ENCODE assay signal across 1 cellular context in the genomic region with DNA sequence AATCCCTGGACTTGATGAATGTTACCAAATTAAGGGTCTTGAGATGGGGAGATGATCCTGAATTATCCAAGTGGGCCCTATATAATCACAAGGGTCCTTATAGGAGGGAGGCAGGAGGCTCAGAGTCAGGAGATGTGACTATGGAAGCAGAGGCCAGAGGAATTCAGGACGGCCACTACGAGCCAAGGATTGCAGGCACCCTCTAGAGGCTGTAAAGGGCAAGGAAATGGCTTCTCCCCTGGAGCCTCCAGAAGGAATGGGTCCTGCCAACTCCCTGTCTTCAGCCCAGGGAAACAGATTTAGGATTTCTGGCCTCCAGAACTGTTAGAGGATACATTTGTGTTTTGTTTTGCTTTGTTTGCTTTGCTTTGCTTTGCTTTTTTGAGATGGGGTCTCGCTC.
TF ChIP-seq lines count a peak whose summit lies in the region.

No MANE protein-coding gene starts in this region.

TF ChIP-seq in GM23338, 12 proteins besides CTCF, POLR2A, EP300 and RAD21 (continued from another document):
- TF ChIP-seq, protein P1, sequence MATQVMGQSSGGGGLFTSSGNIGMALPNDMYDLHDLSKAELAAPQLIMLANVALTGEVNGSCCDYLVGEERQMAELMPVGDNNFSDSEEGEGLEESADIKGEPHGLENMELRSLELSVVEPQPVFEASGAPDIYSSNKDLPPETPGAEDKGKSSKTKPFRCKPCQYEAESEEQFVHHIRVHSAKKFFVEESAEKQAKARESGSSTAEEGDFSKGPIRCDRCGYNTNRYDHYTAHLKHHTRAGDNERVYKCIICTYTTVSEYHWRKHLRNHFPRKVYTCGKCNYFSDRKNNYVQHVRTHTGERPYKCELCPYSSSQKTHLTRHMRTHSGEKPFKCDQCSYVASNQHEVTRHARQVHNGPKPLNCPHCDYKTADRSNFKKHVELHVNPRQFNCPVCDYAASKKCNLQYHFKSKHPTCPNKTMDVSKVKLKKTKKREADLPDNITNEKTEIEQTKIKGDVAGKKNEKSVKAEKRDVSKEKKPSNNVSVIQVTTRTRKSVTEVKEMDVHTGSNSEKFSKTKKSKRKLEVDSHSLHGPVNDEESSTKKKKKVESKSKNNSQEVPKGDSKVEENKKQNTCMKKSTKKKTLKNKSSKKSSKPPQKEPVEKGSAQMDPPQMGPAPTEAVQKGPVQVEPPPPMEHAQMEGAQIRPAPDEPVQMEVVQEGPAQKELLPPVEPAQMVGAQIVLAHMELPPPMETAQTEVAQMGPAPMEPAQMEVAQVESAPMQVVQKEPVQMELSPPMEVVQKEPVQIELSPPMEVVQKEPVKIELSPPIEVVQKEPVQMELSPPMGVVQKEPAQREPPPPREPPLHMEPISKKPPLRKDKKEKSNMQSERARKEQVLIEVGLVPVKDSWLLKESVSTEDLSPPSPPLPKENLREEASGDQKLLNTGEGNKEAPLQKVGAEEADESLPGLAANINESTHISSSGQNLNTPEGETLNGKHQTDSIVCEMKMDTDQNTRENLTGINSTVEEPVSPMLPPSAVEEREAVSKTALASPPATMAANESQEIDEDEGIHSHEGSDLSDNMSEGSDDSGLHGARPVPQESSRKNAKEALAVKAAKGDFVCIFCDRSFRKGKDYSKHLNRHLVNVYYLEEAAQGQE (IDR thresholded peaks at IDR 0.05; ENCODE audit: unreplicated experiment): no peak
